21 cellular contexts compared by ENCODE assay signal in the genomic region with DNA sequence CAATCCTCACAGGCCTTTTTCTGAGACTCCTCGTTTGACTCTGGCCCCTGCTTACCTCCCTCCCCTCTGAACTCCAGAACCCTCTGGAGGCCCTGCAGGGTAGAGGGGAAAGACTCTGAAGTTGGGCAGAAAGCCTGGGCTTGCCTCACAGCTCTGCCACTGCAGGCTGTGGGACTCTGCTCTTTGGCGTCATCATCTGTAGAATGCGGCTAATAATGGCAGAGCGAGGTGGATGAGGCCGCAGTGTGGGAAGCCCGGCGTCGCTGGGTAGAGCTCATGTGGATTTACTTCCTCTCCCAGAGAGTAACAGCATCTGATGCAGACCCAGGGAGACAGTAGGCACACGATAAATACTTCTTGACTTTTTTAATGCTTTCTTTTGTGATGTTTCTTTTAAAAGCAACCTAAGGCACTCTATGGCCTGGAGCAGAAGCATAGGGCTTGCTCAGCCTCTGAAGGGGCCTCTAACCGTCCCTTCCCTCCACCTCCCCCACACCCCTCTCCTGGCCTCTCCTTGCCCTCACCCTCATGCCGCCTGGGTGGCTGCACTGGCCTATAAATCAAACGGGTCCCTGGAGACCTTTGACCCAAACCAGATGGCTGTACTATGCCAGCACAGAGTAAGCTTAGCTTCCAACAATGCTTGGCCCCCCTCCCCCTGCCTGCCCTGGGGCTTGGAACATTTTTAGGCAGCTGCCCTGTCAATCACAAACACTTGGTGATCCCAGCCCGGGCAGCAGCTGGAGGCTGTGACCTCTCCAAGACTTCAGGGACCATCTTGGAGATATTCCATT. TPM values are rescaled to one million over a fixed set of nuclear protein-coding genes. Genes with fewer than 3 reads are reported as not detected.
DNase-seq lines count a peak whose midpoint lies in the region; ATAC-seq and TF ChIP-seq lines count a peak whose summit lies in the region.
"Had no signal": no experiment of that assay in that cellular context is flagged by ENCODE, and none has a peak within 500 bp of the region (broad histone marks: within the 10 kb centered on the region; RNA-seq: fewer than 3 reads in every experiment).

No MANE protein-coding gene starts in this region.

- H3K27me3 Mint-ChIP-seq in endodermal cell (ENCODE audit: insufficient read depth) (no peaks in the 10 kb centered on the region), nephron progenitor cell (ENCODE audit: low read depth, poor library complexity) (peaks cover 2% of the 10 kb centered on the region)

- H3K4me3 Mint-ChIP-seq in endodermal cell (no peak overlapping the region), nephron progenitor cell (peak overlapping the region; percentile 69)
- H3K4me3 Mint-ChIP-seq: T-helper 17 cell had no signal

- no peak for TF ChIP-seq EP300 in esophagus muscularis mucosa (IDR thresholded peaks at IDR 0.05)

- WGBS in endodermal cell (ENCODE audit: insufficient coverage in 1 of 2, insufficient read length in 1 of 2), 2 experiments: 65 to 78% methylated on average over 10 to 13 of the region's 13 CpGs
- 73% methylated on average over 12 of the region's 13 CpGs for WGBS in esophagus muscularis mucosa

- H3K27ac ChIP-seq in endodermal cell (ENCODE audit: low read depth, low read length): peak overlapping the region; percentile 91
- H3K27ac ChIP-seq in upper lobe of right lung: no peak overlapping the region
- H3K27ac ChIP-seq in esophagus muscularis mucosa (replicated peaks in 1 of 4): no peak overlapping the region
- H3K27ac ChIP-seq: A549, breast epithelium, parathyroid adenoma, PC-9, testis had no signal

- H3K27me3 ChIP-seq in endodermal cell (ENCODE audit: control insufficient read depth, insufficient read depth, low read length, poor library complexity, severe bottlenecking) (no peaks in the 10 kb centered on the region), upper lobe of right lung (no peaks in the 10 kb centered on the region), esophagus muscularis mucosa (no peaks in the 10 kb centered on the region)
- H3K27me3 ChIP-seq: breast epithelium, testis had no signal

- no peak overlapping the region for H3K27ac Mint-ChIP-seq in endodermal cell
- peak overlapping the region; percentile 99 for H3K27ac Mint-ChIP-seq in nephron progenitor cell
- H3K27ac Mint-ChIP-seq: T-helper 17 cell had no signal

- no peaks in the 10 kb centered on the region for H3K36me3 ChIP-seq in endodermal cell (ENCODE audit: control insufficient read depth, insufficient read depth, low read length)
- H3K36me3 ChIP-seq in upper lobe of right lung: no peaks in the 10 kb centered on the region
- no peaks in the 10 kb centered on the region for H3K36me3 ChIP-seq in esophagus muscularis mucosa
- H3K36me3 ChIP-seq: breast epithelium had no signal

- H3K4me3 ChIP-seq in endodermal cell (ENCODE audit: low read length): no peak overlapping the region
- no peak overlapping the region for H3K4me3 ChIP-seq in upper lobe of right lung
- no peak overlapping the region for H3K4me3 ChIP-seq in esophagus muscularis mucosa
- H3K4me3 ChIP-seq: A549, breast epithelium, PC-9, testis had no signal

- H3K9me3 Mint-ChIP-seq in endodermal cell (no peaks in the 10 kb centered on the region), nephron progenitor cell (no peaks in the 10 kb centered on the region)

- no peaks in the 10 kb centered on the region for H3K36me3 Mint-ChIP-seq in endodermal cell (ENCODE audit: low read depth)
- peaks cover 5% of the 10 kb centered on the region for H3K36me3 Mint-ChIP-seq in nephron progenitor cell (ENCODE audit: low read depth)

- peaks cover 42% of the 10 kb centered on the region for H3K4me1 Mint-ChIP-seq in endodermal cell
- H3K4me1 Mint-ChIP-seq in nephron progenitor cell: peaks cover 100% of the 10 kb centered on the region

- TF ChIP-seq CTCF in endodermal cell (conservative IDR thresholded peaks at IDR 0.05): no peak
- TF ChIP-seq CTCF in nephron progenitor cell (IDR thresholded peaks at IDR 0.05): no peak
- TF ChIP-seq CTCF in upper lobe of right lung (IDR thresholded peaks at IDR 0.05): no peak
- TF ChIP-seq CTCF in esophagus muscularis mucosa (IDR thresholded peaks at IDR 0.05): no peak

- intact Hi-C loops in Right ventricle myocardium inferior (cut with DNase I) (no loop called here), cardiac septum (cut with DNase I) (no loop called here), upper lobe of right lung (cut with DNase I) (no loop called here), esophagus muscularis mucosa (cut with DNase I) (no loop called here), head of caudate nucleus (cut with DNase I) (no loop called here)

- no peak for TF ChIP-seq POLR2A in esophagus muscularis mucosa (IDR thresholded peaks at IDR 0.05; ENCODE audit: low read depth)

- DNase-seq in Right ventricle myocardium inferior (ENCODE audit: missing footprints) (no peak), cardiac septum (ENCODE audit: low spot score) (no peak), endodermal cell (peak; percentile 51), nephron progenitor cell (peak; percentile 86), upper lobe of right lung (no peak), esophagus muscularis mucosa (ENCODE audit: extremely low spot score) (no peak), NCI-H1694 treated with DMSO at 0.1 percent for 48 hours (lab: John Stamatoyannopoulos, UW) (no peak), head of caudate nucleus (no peak)
- DNase-seq: activated naive CD4-positive, alpha-beta T cell treated with anti-CD3 and anti-CD28 coated beads, Interleukin-2, amount 50 U/mL, for 16 hours; GDM1; NCI-H1417 treated with DMSO at 0.1 percent for 48 hours; NCI-H446; PC-9; stimulated activated CD4-positive, alpha-beta T cell treated with anti-CD3 and anti-CD28 coated beads, Interleukin-2, amount 100 ng/mL, for 24 hours; stimulated activated CD8-positive, alpha-beta memory T cell treated with anti-CD3 and anti-CD28 coated beads, Interleukin-4, amount 100 ng/mL, for 48 hours; T-helper 17 cell; testis had no signal

- ATAC-seq in Right ventricle myocardium inferior (peak; percentile 73), upper lobe of right lung (peak; percentile 5)
- ATAC-seq: A549, T-helper 17 cell had no signal

- no peak overlapping the region for H3K9ac ChIP-seq in endodermal cell (ENCODE audit: extremely low read depth, low read length, poor library complexity, severe bottlenecking)
- H3K9ac ChIP-seq: parathyroid adenoma had no signal

- H3K9me3 ChIP-seq in endodermal cell (ENCODE audit: control insufficient read depth, low read length) (no peaks in the 10 kb centered on the region), upper lobe of right lung (no peaks in the 10 kb centered on the region), esophagus muscularis mucosa (no peaks in the 10 kb centered on the region)
- H3K9me3 ChIP-seq: A549, breast epithelium, testis had no signal

- H3K4me1 ChIP-seq in endodermal cell (ENCODE audit: control insufficient read depth, insufficient read depth, low read length) (peaks cover 24% of the 10 kb centered on the region), upper lobe of right lung (no peaks in the 10 kb centered on the region), esophagus muscularis mucosa (peaks cover 28 to 42% (median 38%) of the 10 kb centered on the region in 4 donors)
- H3K4me1 ChIP-seq: A549, breast epithelium, testis had no signal

RNA-seq across cellular contexts. Expression of gene SPSB4, which starts 32.9 kb away (rescaled TPM):
- total RNA-seq in Right ventricle myocardium inferior (7.1 TPM), cardiac septum (4.9 TPM), endodermal cell (1 to 10 TPM; 7.5 to 8.2 TPM), upper lobe of right lung (1.2 TPM), esophagus muscularis mucosa (1 to 10 TPM in 3 of 4 donors, under 1 TPM in 1; 0.50 to 5.4 (median 1.8) TPM)
- polyA plus RNA-seq in endodermal cell (2013, experiment 1 of 2): 28.1 TPM
- 26.5 TPM for polyA plus RNA-seq in endodermal cell (2013, experiment 2 of 2)
- total RNA-seq: fibroblast of villous mesenchyme, PC-9, T-helper 17 cell had no signal

Comparison
In these comparisons a context has a peak if more than half of its experiments do, and no peak if none do; other contexts are left out.
1. DNase-seq: peak in endodermal cell (single experiment) and nephron progenitor cell (single experiment); none in Right ventricle myocardium inferior (single experiment), cardiac septum (single experiment), upper lobe of right lung (single experiment), esophagus muscularis mucosa (single experiment), NCI-H1694 treated with DMSO at 0.1 percent for 48 hours (single experiment) and head of caudate nucleus (0 of 42).